Comparison of ENCODE assay signal across 24 cellular contexts in genomic region chr2:145018502-145018901, GRCh38.
"Had no signal": no experiment of that assay in that cellular context is flagged by ENCODE, and none has a peak within 500 bp of the region (broad histone marks: within the 10 kb centered on the region; RNA-seq: fewer than 3 reads in every experiment).

No MANE protein-coding gene starts in this region.

- H3K4me2 ChIP-seq: hepatocyte had no signal

- H3K4me3 ChIP-seq: hepatocyte, mucosa of descending colon, psoas muscle, right lobe of liver, spleen, testis, tibial nerve, upper lobe of right lung, vagina had no signal

- ATAC-seq: mucosa of descending colon; naive thymus-derived CD8-positive, alpha-beta T cell; psoas muscle; right lobe of liver; stimulated activated naive B cell treated with anti-CD40 and anti-IgM and Interleukin-4, amounts not matched to agents 10 μg/mL and 1 μg/mL and 100 μg/mL, for 72 hours; stimulated activated naive CD8-positive, alpha-beta T cell treated with anti-CD3 and anti-CD28 coated beads, Interleukin-15, amount 100 ng/mL, for 72 hours; upper lobe of right lung had no signal

- H3K4me1 ChIP-seq: psoas muscle, right lobe of liver, testis, upper lobe of right lung, vagina had no signal

- H3K27ac ChIP-seq: hepatocyte, neutrophil, psoas muscle, right lobe of liver, spleen, testis, tibial nerve, upper lobe of right lung, vagina had no signal

- FAIRE-seq: endothelial cell of umbilical vein had no signal

- DNase-seq: effector CD4-positive, alpha-beta T cell; endodermal cell; erythroblast; foreskin melanocyte; head of caudate nucleus; kidney glomerular epithelial cell; mucosa of descending colon; naive thymus-derived CD8-positive, alpha-beta T cell; psoas muscle; retina; right lobe of liver; spleen; stimulated activated CD4-positive, alpha-beta T cell treated with anti-CD3 and anti-CD28 coated beads, Interleukin-15, amount 100 ng/mL, for 24 hours; stimulated activated CD4-positive, alpha-beta T cell treated with anti-CD3 and anti-CD28 coated beads, Interleukin-1b, Interleukin-23, amount 100 ng/mL, for 48 hours; stimulated activated CD4-positive, alpha-beta T cell treated with anti-CD3 and anti-CD28 coated beads, Interleukin-4, amount 100 ng/mL, for 4 hours; stimulated activated naive B cell treated with anti-CD40 and anti-IgM and Interleukin-4, amounts not matched to agents 10 μg/mL and 1 μg/mL and 100 μg/mL, for 72 hours; stimulated activated naive CD8-positive, alpha-beta T cell treated with anti-CD3 and anti-CD28 coated beads, Interleukin-15, amount 100 ng/mL, for 72 hours; testis; upper lobe of right lung had no signal

- H3K9me3 ChIP-seq: mucosa of descending colon, neutrophil, psoas muscle, right lobe of liver, spleen, testis, tibial nerve, upper lobe of right lung, vagina had no signal
